Comparison of ENCODE assay signal across 8 cellular contexts in the genomic region with DNA sequence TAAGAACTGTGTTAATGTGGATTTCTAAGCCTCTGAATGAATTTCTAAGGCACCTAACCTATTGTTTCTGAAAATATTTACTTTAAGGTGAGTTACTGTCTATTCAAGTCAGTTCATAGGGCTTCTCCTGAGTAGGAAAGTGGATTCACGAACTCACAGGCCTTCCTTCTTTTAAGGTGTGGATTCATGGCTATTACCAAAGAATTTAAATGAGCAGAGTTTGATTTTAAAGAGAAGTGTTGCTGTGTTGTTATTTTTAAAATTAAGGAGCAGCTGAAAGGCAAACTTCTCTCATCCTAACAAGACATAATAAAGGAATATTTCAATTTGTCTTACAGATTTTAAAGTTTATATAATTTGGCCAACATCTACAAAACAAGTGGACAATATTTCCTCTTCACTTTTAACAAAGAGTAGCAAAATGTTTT.
DNase-seq lines count a peak whose midpoint lies in the region; ATAC-seq and TF ChIP-seq lines count a peak whose summit lies in the region.

No MANE protein-coding gene starts in this region.

- peaks cover 19 to 25% of the 10 kb centered on the region in 2 donors for H3K4me1 ChIP-seq in mucosa of rectum (ENCODE audit: control insufficient read depth in 2 of 2, insufficient read depth in 2 of 2, low read length in 2 of 2)

- in situ Hi-C loops in astrocyte of the spinal cord (cut with HindIII; ENCODE audit: low sequenced_read_pairs), result no loop called here

- H3K36me3 ChIP-seq in mucosa of rectum (ENCODE audit: control insufficient read depth in 2 of 2, insufficient read depth in 2 of 2, low read length in 2 of 2), result peaks cover 0 to 3% of the 10 kb centered on the region in 2 donors

- H3K9ac ChIP-seq in mucosa of rectum (ENCODE audit: low read depth in 1 of 2, low read length in 2 of 2), result peak overlapping the region; percentile 63 to 87

- no peaks in the 10 kb centered on the region for H3K27me3 Mint-ChIP-seq in T-helper 2 cell treated with Interferon-gamma antibody and Interleukin-4, amounts not matched to agents 5 μg/mL and 100 μg/mL, for 36 hours (ENCODE audit: low read depth)

- peaks cover 16% of the 10 kb centered on the region for H3K36me3 Mint-ChIP-seq in T-helper 2 cell treated with Interferon-gamma antibody and Interleukin-4, amounts not matched to agents 5 μg/mL and 100 μg/mL, for 36 hours (ENCODE audit: low read depth)

- H3K27ac Mint-ChIP-seq in T-helper 2 cell treated with Interferon-gamma antibody and Interleukin-4, amounts not matched to agents 5 μg/mL and 100 μg/mL, for 36 hours, result no peak overlapping the region

- H3K9me3 Mint-ChIP-seq in T-helper 2 cell treated with Interferon-gamma antibody and Interleukin-4, amounts not matched to agents 5 μg/mL and 100 μg/mL, for 36 hours, result no peaks in the 10 kb centered on the region

- H3K4me3 ChIP-seq in astrocyte of the spinal cord (ENCODE audit: low read depth, low read length) (peak overlapping the region; percentile 96), mucosa of rectum (ENCODE audit: low read length in 2 of 2) (peak overlapping the region; percentile 86 to 92)

- DNase-seq in astrocyte of the spinal cord (ENCODE audit: low read depth, low spot score) (no peak), SHP77 (lab: John Stamatoyannopoulos, UW) (no peak), medulla oblongata (ENCODE audit: extremely low spot score) (no peak)
- DNase-seq in central memory CD4-positive, alpha-beta T cell, result no peak
- no peak for DNase-seq in T-helper 2 cell treated with Interferon-gamma antibody and Interleukin-4, amounts not matched to agents 5 μg/mL and 100 μg/mL, for 36 hours (ENCODE audit: low spot score)

- H3K4me3 Mint-ChIP-seq in T-helper 2 cell treated with Interferon-gamma antibody and Interleukin-4, amounts not matched to agents 5 μg/mL and 100 μg/mL, for 36 hours, result no peak overlapping the region

- H3K4me1 Mint-ChIP-seq in T-helper 2 cell treated with Interferon-gamma antibody and Interleukin-4, amounts not matched to agents 5 μg/mL and 100 μg/mL, for 36 hours (ENCODE audit: low read depth), result peaks cover 25% of the 10 kb centered on the region

- TF ChIP-seq CTCF in astrocyte of the spinal cord (IDR thresholded peaks at IDR 0.05; ENCODE audit: low read depth, low read length), result no peak

- ATAC-seq in GM18909 (IDR thresholded peaks at IDR 0.05; ENCODE audit: poor library complexity, unreplicated experiment), result peak; percentile 36
- ATAC-seq in HG03066 (IDR thresholded peaks at IDR 0.05; ENCODE audit: low read depth, unreplicated experiment), result peak; percentile 33

- H3K27ac ChIP-seq in mucosa of rectum (ENCODE audit: low read depth in 2 of 2, low read length in 2 of 2), result peak overlapping the region; percentile 80 to 83

- no peaks in the 10 kb centered on the region for H3K9me3 ChIP-seq in mucosa of rectum (ENCODE audit: control insufficient read depth in 2 of 2, low read length in 2 of 2)

- no peaks in the 10 kb centered on the region for H3K27me3 ChIP-seq in mucosa of rectum (ENCODE audit: control insufficient read depth in 2 of 2, insufficient read depth in 2 of 2, low read length in 2 of 2)
